In genomic region chr5:33877483-33877882, GRCh38 we compare ENCODE assay signal across 24 cellular contexts. TPM values are rescaled to one million over a fixed set of nuclear protein-coding genes. Genes with fewer than 3 reads are reported as not detected.
DNase-seq lines count a peak whose midpoint lies in the region; ATAC-seq and TF ChIP-seq lines count a peak whose summit lies in the region.
"Had no signal": no experiment of that assay in that cellular context is flagged by ENCODE, and none has a peak within 500 bp of the region (broad histone marks: within the 10 kb centered on the region; RNA-seq: fewer than 3 reads in every experiment).

No MANE protein-coding gene starts in this region.

- H3K4me2 ChIP-seq in IMR-90 (ENCODE audit: low read depth, low read length) (no peak overlapping the region), skeletal muscle satellite cell (ENCODE audit: low read length) (peak overlapping the region; percentile 48)

- H4K5ac ChIP-seq in IMR-90 (ENCODE audit: low read depth, low read length), result no peak overlapping the region

- no peak overlapping the region for H3K18ac ChIP-seq in IMR-90 (ENCODE audit: low read depth, low read length)

- H3K4me3 Mint-ChIP-seq in activated CD8-positive, alpha-beta T cell treated with anti-CD3 and anti-CD28 coated beads, Interleukin-2, amount 10 ng/mL, durations not matched to agents 7 days and 5 days, result no peak overlapping the region
- H3K4me3 Mint-ChIP-seq: CD4-positive, CD25-positive, alpha-beta regulatory T cell had no signal

- no peak overlapping the region for H4K91ac ChIP-seq in IMR-90 (ENCODE audit: insufficient read depth, low read depth, low read length)

- TF ChIP-seq CTCF in IMR-90 (conservative IDR thresholded peaks at IDR 0.05; ENCODE audit: low read depth, low read length) (no peak), fibroblast of pulmonary artery (IDR thresholded peaks at IDR 0.05; ENCODE audit: low read length, missing control alignments) (no peak)

- BruUV-seq in IMR-90 (replicated peaks; lab: Mats Ljungman, UMichigan), result no TSS peak

- H3K23ac ChIP-seq in IMR-90 (ENCODE audit: low read depth, low read length), result peak overlapping the region; percentile 31; the same call in 1 of the 2 replicates

- peaks cover 3% of the 10 kb centered on the region for H3K27me3 Mint-ChIP-seq in activated CD8-positive, alpha-beta T cell treated with anti-CD3 and anti-CD28 coated beads, Interleukin-2, amount 10 ng/mL, durations not matched to agents 7 days and 5 days (ENCODE audit: low read depth)

- TF ChIP-seq RAD21 in IMR-90 (IDR thresholded peaks at IDR 0.05; ENCODE audit: low read length), result no peak

- ATAC-seq in IMR-90 (ENCODE audit: low read depth), result no peak
- ATAC-seq in right cardiac atrium, result peak; percentile 37 to 62
- no peak for ATAC-seq in activated CD8-positive, alpha-beta T cell treated with anti-CD3 and anti-CD28 coated beads, Interleukin-2, amount 10 ng/mL, durations not matched to agents 7 days and 5 days
- no peak for ATAC-seq in GM21423 (IDR thresholded peaks at IDR 0.05; ENCODE audit: unreplicated experiment)
- ATAC-seq: HCT116 had no signal

- no peak overlapping the region for H2BK20ac ChIP-seq in IMR-90 (ENCODE audit: low read depth, low read length)

- POLR2A ChIA-PET in IMR-90 (lab: Charles Lee; ENCODE audit: unreplicated experiment), result no interaction called here
- POLR2A ChIA-PET in activated CD8-positive, alpha-beta T cell treated with anti-CD3 and anti-CD28 coated beads, Interleukin-2, amount 10 ng/mL, durations not matched to agents 7 days and 5 days (lab: Charles Lee), result no interaction called here

- no peaks in the 10 kb centered on the region for H3K4me1 Mint-ChIP-seq in activated CD8-positive, alpha-beta T cell treated with anti-CD3 and anti-CD28 coated beads, Interleukin-2, amount 10 ng/mL, durations not matched to agents 7 days and 5 days (ENCODE audit: low read depth)
- H3K4me1 Mint-ChIP-seq: CD4-positive, CD25-positive, alpha-beta regulatory T cell had no signal

- H3K56ac ChIP-seq in IMR-90 (ENCODE audit: extremely low read depth, insufficient read depth, low read length), result no peak overlapping the region

- no peak overlapping the region for H3K14ac ChIP-seq in IMR-90 (replicated peaks; ENCODE audit: low read depth, low read length)

- no peak overlapping the region for H2BK5ac ChIP-seq in IMR-90 (ENCODE audit: low read depth, low read length, poor library complexity, severe bottlenecking)

- no peak overlapping the region for H2BK120ac ChIP-seq in IMR-90 (ENCODE audit: low read depth, low read length)

- H3K27me3 ChIP-seq in IMR-90 (ENCODE audit: control insufficient read depth, insufficient read depth, low read length), result no peaks in the 10 kb centered on the region
- H3K27me3 ChIP-seq in right cardiac atrium (ENCODE audit: control insufficient read depth, insufficient read depth), result no peaks in the 10 kb centered on the region
- no peaks in the 10 kb centered on the region for H3K27me3 ChIP-seq in skeletal muscle satellite cell (ENCODE audit: control insufficient read depth, insufficient read depth, low read length)

- intact Hi-C loops in IMR-90 (cut with micrococcal nuclease), result no loop called here
- intact Hi-C loops in right cardiac atrium (cut with DNase I), result no loop called here

- H2AFZ ChIP-seq in IMR-90 (replicated peaks; ENCODE audit: low read length, poor library complexity), result no peak overlapping the region

- H2AK9ac ChIP-seq in IMR-90 (replicated peaks; ENCODE audit: low read depth, low read length, poor library complexity), result no peak overlapping the region

- WGBS in IMR-90 (ENCODE audit: extremely low coverage in 2 of 2, insufficient read length in 1 of 2), 2 experiments, result 60% methylated on average over 2 of the region's 3 CpGs; no CpG with 5 or more reads in 1 of the 2 experiments
- 62% methylated on average over 3 of the region's 3 CpGs for WGBS in right cardiac atrium

- H3K9me3 ChIP-seq in IMR-90 (ENCODE audit: control insufficient read depth, insufficient read depth, low read length), result no peaks in the 10 kb centered on the region
- H3K9me3 ChIP-seq in right cardiac atrium (ENCODE audit: control insufficient read depth, low read length), result peaks cover 2% of the 10 kb centered on the region
- H3K9me3 ChIP-seq in skeletal muscle satellite cell (replicated peaks; ENCODE audit: low read length), result no peaks in the 10 kb centered on the region

- no peaks in the 10 kb centered on the region for H3K36me3 Mint-ChIP-seq in activated CD8-positive, alpha-beta T cell treated with anti-CD3 and anti-CD28 coated beads, Interleukin-2, amount 10 ng/mL, durations not matched to agents 7 days and 5 days (ENCODE audit: low read depth)
- H3K36me3 Mint-ChIP-seq: CD4-positive, CD25-positive, alpha-beta regulatory T cell had no signal

- CTCF ChIA-PET in IMR-90 (lab: Yijun Ruan, JAX), result no interaction called here
- CTCF ChIA-PET in activated CD8-positive, alpha-beta T cell treated with anti-CD3 and anti-CD28 coated beads, Interleukin-2, amount 10 ng/mL, durations not matched to agents 7 days and 5 days (lab: Charles Lee), result interaction anchor here (1.4 kb wide), 1 partner anchor 289 kb away, joined by 3 read pairs; no protein-coding TSS in a partner anchor

- in situ Hi-C loops in IMR-90 (cut with MboI; ENCODE audit: low sequenced_read_pairs), result no loop called here

- DNase-seq in IMR-90 (no peak), fibroblast of pulmonary artery (ENCODE audit: low read depth) (no peak), right cardiac atrium (no peak), COLO668 (lab: John Stamatoyannopoulos, UW; ENCODE audit: unreplicated experiment) (no peak), amygdala (lab: John Stamatoyannopoulos, UW) (no peak)
- DNase-seq in activated CD8-positive, alpha-beta T cell treated with anti-CD3 and anti-CD28 coated beads, Interleukin-2, amount 10 ng/mL, durations not matched to agents 7 days and 5 days, result no peak
- DNase-seq: CD4-positive, CD25-positive, alpha-beta regulatory T cell; COR-L47; DMS79; Karpas-422; NCI-H1048; NCI-H1417 treated with DMSO at 0.1 percent for 48 hours; NCI-H187; NCI-H446 treated with DMSO at 0.1 percent for 48 hours; NCI-H526 treated with DMSO at 0.1 percent for 48 hours; SHP77 had no signal

- no peak overlapping the region for H3K9ac ChIP-seq in IMR-90 (ENCODE audit: low read depth, low read length)
- peak overlapping the region; percentile 35 for H3K9ac ChIP-seq in skeletal muscle satellite cell (ENCODE audit: low read depth, low read length)

- no peak overlapping the region for H4K8ac ChIP-seq in IMR-90 (ENCODE audit: low read depth in 2 of 2, low read length in 2 of 2)

- H3K9me1 ChIP-seq in IMR-90 (ENCODE audit: insufficient read depth, low read length), result peaks cover 11% of the 10 kb centered on the region; the same call in 1 of the 2 replicates

- H3K27ac Mint-ChIP-seq in activated CD8-positive, alpha-beta T cell treated with anti-CD3 and anti-CD28 coated beads, Interleukin-2, amount 10 ng/mL, durations not matched to agents 7 days and 5 days, result no peak overlapping the region
- H3K27ac Mint-ChIP-seq: CD4-positive, CD25-positive, alpha-beta regulatory T cell had no signal

- H3K36me3 ChIP-seq in IMR-90 (ENCODE audit: control insufficient read depth, insufficient read depth, low read length), result peaks cover 10% of the 10 kb centered on the region
- no peaks in the 10 kb centered on the region for H3K36me3 ChIP-seq in skeletal muscle satellite cell (ENCODE audit: insufficient read depth, low read length)

- H2BK15ac ChIP-seq in IMR-90 (ENCODE audit: low read depth, low read length), result no peak overlapping the region

- H2AK5ac ChIP-seq in IMR-90 (ENCODE audit: low read depth, low read length), result no peak overlapping the region

- no peaks in the 10 kb centered on the region for H4K20me1 ChIP-seq in IMR-90 (ENCODE audit: insufficient read depth, low read length)

- H3K79me1 ChIP-seq in IMR-90 (ENCODE audit: low read depth in 1 of 2, low read length in 2 of 2), result peaks cover 12 to 39% of the 10 kb centered on the region in 2 experiments

- H3K9me3 Mint-ChIP-seq in activated CD8-positive, alpha-beta T cell treated with anti-CD3 and anti-CD28 coated beads, Interleukin-2, amount 10 ng/mL, durations not matched to agents 7 days and 5 days (ENCODE audit: insufficient read depth), result peaks cover 3% of the 10 kb centered on the region

- no peak for TF ChIP-seq POLR2A in IMR-90 (IDR thresholded peaks at IDR 0.05; ENCODE audit: low read depth, low read length)

- dilution Hi-C loops in IMR-90 (cut with HindIII; ENCODE audit: low sequenced_read_pairs, unreplicated experiment), result no loop called here

- H3K4me3 ChIP-seq in IMR-90 (ENCODE audit: insufficient read depth, low read depth, low read length) (no peak overlapping the region), fibroblast of pulmonary artery (replicated peaks; ENCODE audit: low read depth, low read length) (peak overlapping the region; percentile 1), right cardiac atrium (ENCODE audit: low read length) (no peak overlapping the region), skeletal muscle satellite cell (ENCODE audit: low read length) (no peak overlapping the region)
- H3K4me3 ChIP-seq: SK-N-MC had no signal

- no peaks in the 10 kb centered on the region for H3K4me1 ChIP-seq in IMR-90 (ENCODE audit: control insufficient read depth, insufficient read depth, low read length)
- H3K4me1 ChIP-seq in right cardiac atrium (ENCODE audit: control insufficient read depth, insufficient read depth, low read length), result peaks cover 10% of the 10 kb centered on the region
- peaks cover 4% of the 10 kb centered on the region for H3K4me1 ChIP-seq in skeletal muscle satellite cell (ENCODE audit: control insufficient read depth, insufficient read depth, low read length)

- no peak overlapping the region for H3K4ac ChIP-seq in IMR-90 (ENCODE audit: low read depth, low read length)

- no peak overlapping the region for H3K27ac ChIP-seq in IMR-90 (ENCODE audit: insufficient read depth, low read length)
- H3K27ac ChIP-seq in right cardiac atrium (ENCODE audit: low read length), result no peak overlapping the region
- H3K27ac ChIP-seq: SK-N-MC had no signal

RNA-seq across cellular contexts. Expression of gene ADAMTS12, which starts 14.3 kb away (rescaled TPM):
- total RNA-seq in IMR-90 (2012; rRNA removed), result 49.2 and 51.3 TPM in 2 replicates
- 24.3 and 27.3 TPM in 2 replicates for polyA plus RNA-seq in IMR-90 (2012; rRNA removed)
- 11.0 and 16.9 TPM in 2 replicates for polyA plus RNA-seq in IMR-90 (2012; cell fraction: cytosol; rRNA removed)
- 11.0 and 24.1 TPM in 2 replicates for polyA plus RNA-seq in IMR-90 (2012; cell fraction: nucleus; rRNA removed; ENCODE audit: low replicate concordance)
- total RNA-seq in right cardiac atrium, result 1 to 10 TPM in 3 of 4 donors, under 1 TPM in 1; 0.54 to 1.4 (median 1.1) TPM
- polyA plus RNA-seq in right cardiac atrium, result 0.54 TPM
- total RNA-seq in skeletal muscle satellite cell (2012; rRNA removed), result 12.0 and 12.4 TPM in 2 replicates
- total RNA-seq in activated CD8-positive, alpha-beta T cell treated with anti-CD3 and anti-CD28 coated beads, Interleukin-2, amount 10 ng/mL, durations not matched to agents 7 days and 5 days, result not detected
- total RNA-seq: CD4-positive, CD25-positive, alpha-beta regulatory T cell; MCF 10A had no signal
- polyA plus RNA-seq: CD4-positive, CD25-positive, alpha-beta regulatory T cell had no signal

RNA-seq across cellular contexts. Expression of gene RXFP3, which starts 58.7 kb away (rescaled TPM):
- total RNA-seq in IMR-90 (2012; rRNA removed) (not detected in 2 replicates), right cardiac atrium (not detected)
- polyA plus RNA-seq in IMR-90 (2012; rRNA removed) (not detected in 2 replicates), right cardiac atrium (not detected)
- polyA plus RNA-seq in IMR-90 (2012; cell fraction: cytosol; rRNA removed), result not detected in 2 replicates
- not detected in 2 replicates for polyA plus RNA-seq in IMR-90 (2012; cell fraction: nucleus; rRNA removed; ENCODE audit: low replicate concordance)
- total RNA-seq in skeletal muscle satellite cell (2012; rRNA removed), result 0.22 TPM in 1 of 2 replicates, not detected in the other
- not detected for total RNA-seq in activated CD8-positive, alpha-beta T cell treated with anti-CD3 and anti-CD28 coated beads, Interleukin-2, amount 10 ng/mL, durations not matched to agents 7 days and 5 days
- total RNA-seq: A673; CD4-positive, CD25-positive, alpha-beta regulatory T cell; MCF 10A had no signal
- polyA plus RNA-seq: BJ; CD4-positive, CD25-positive, alpha-beta regulatory T cell; H1 had no signal

Comparison
In these comparisons a context has a peak if more than half of its experiments do, and no peak if none do; other contexts are left out.
1. ATAC-seq: peak in right cardiac atrium (2 of 2); none in IMR-90 (single experiment), activated CD8-positive, alpha-beta T cell treated with anti-CD3 and anti-CD28 coated beads, Interleukin-2, amount 10 ng/mL, durations not matched to agents 7 days and 5 days (single experiment) and GM21423 (single experiment).
2. RNA of gene ADAMTS12, which starts 14.3 kb away (total RNA-seq): 49.2 to 51.3 TPM in IMR-90; 0.54 to 1.4 TPM in right cardiac atrium and not detected in activated CD8-positive, alpha-beta T cell treated with anti-CD3 and anti-CD28 coated beads, Interleukin-2, amount 10 ng/mL, durations not matched to agents 7 days and 5 days; every median in the first group is over 10 times any median in the second.